In the genomic region with DNA sequence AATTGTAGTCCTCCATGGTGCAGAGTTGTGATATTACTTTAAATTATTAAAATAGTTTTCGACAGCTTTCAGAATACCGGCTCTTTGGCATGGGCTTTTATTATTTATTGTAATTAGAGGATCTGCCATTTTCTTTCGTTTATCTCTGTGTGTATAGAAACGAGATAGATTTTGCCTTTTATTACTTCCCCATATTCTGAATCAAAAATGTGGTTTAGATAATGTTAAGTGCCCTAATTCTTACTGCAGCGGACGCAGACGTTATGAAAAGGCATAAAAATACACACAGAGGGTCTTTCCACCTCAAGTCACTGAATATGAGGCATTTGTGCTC, we compare ENCODE assay signal across 8 cellular contexts. TPM values are rescaled to one million over a fixed set of nuclear protein-coding genes. Genes with fewer than 3 reads are reported as not detected.
DNase-seq lines count a peak whose midpoint lies in the region; ATAC-seq and TF ChIP-seq lines count a peak whose summit lies in the region.

No MANE protein-coding gene starts in this region.

- H3K4me2 ChIP-seq in mammary epithelial cell (ENCODE audit: insufficient read depth, low read depth, low read length): peak overlapping the region; percentile 98

- no peaks in the 10 kb centered on the region for H3K27me3 ChIP-seq in mammary epithelial cell (ENCODE audit: insufficient read depth, low read length)
- no peaks in the 10 kb centered on the region for H3K27me3 ChIP-seq in muscle layer of duodenum (ENCODE audit: low read depth, low read length)

- TF ChIP-seq CTCF in mammary epithelial cell (conservative IDR thresholded peaks at IDR 0.05 in 1 of 2, IDR thresholded peaks at IDR 0.05 in 1 of 2; ENCODE audit: extremely low read depth in 1 of 2, insufficient read depth in 1 of 2, low read depth in 1 of 2, low read length in 2 of 2): no peak

- H3K27ac Mint-ChIP-seq in stimulated activated naive CD8-positive, alpha-beta T cell treated with anti-CD3 and anti-CD28 coated beads, Interleukin-15, Interleukin-2, amounts not matched to agents 100 ng/mL and 50 ng/mL, for 24 hours: peak overlapping the region; percentile 89

- 43% methylated on average over 7 of the region's 7 CpGs for WGBS in mammary epithelial cell (ENCODE audit: low coverage, missing lambda C conversion rate)

- no peaks in the 10 kb centered on the region for H4K20me1 ChIP-seq in mammary epithelial cell (ENCODE audit: insufficient read depth, low read length)

- H3K4me3 ChIP-seq in mammary epithelial cell (replicated peaks in 1 of 3; ENCODE audit: insufficient read depth in 1 of 3, low read depth in 2 of 3, low read length in 3 of 3): peak overlapping the region; percentile 28 to 91 (median 85)
- H3K4me3 ChIP-seq in muscle layer of duodenum (ENCODE audit: low read depth in 1 of 2, low read length in 2 of 2): peak overlapping the region; percentile 77 to 78

- H3K27ac ChIP-seq in mammary epithelial cell (ENCODE audit: insufficient read depth, low read depth, low read length) (peak overlapping the region; percentile 99), muscle layer of duodenum (ENCODE audit: low read length) (peak overlapping the region; percentile 100)

- peaks cover 37% of the 10 kb centered on the region for H3K4me1 ChIP-seq in mammary epithelial cell (ENCODE audit: insufficient read depth, low read length)
- H3K4me1 ChIP-seq in muscle layer of duodenum (ENCODE audit: control insufficient read depth in 1 of 2, insufficient read depth in 2 of 2, low read length in 2 of 2): peaks cover 18 to 19% of the 10 kb centered on the region in 2 donors

- H3K4me1 Mint-ChIP-seq in stimulated activated naive CD8-positive, alpha-beta T cell treated with anti-CD3 and anti-CD28 coated beads, Interleukin-15, Interleukin-2, amounts not matched to agents 100 ng/mL and 50 ng/mL, for 24 hours (ENCODE audit: low read depth): peaks cover 47% of the 10 kb centered on the region

- in situ Hi-C loops in mammary epithelial cell (cut with MboI; ENCODE audit: low sequenced_read_pairs in 2 of 2): no loop called here

- no TSS peak for BruUV-seq in mammary epithelial cell (replicated peaks; lab: Mats Ljungman, UMichigan)

- dilution Hi-C loops in mammary epithelial cell (cut with HindIII; ENCODE audit: low sequenced_read_pairs): no loop called here

- H3K9me3 Mint-ChIP-seq in stimulated activated naive CD8-positive, alpha-beta T cell treated with anti-CD3 and anti-CD28 coated beads, Interleukin-15, Interleukin-2, amounts not matched to agents 100 ng/mL and 50 ng/mL, for 24 hours: no peaks in the 10 kb centered on the region

- no peaks in the 10 kb centered on the region for H3K27me3 Mint-ChIP-seq in stimulated activated naive CD8-positive, alpha-beta T cell treated with anti-CD3 and anti-CD28 coated beads, Interleukin-15, Interleukin-2, amounts not matched to agents 100 ng/mL and 50 ng/mL, for 24 hours

- H3K9ac ChIP-seq in mammary epithelial cell (ENCODE audit: insufficient read depth, low read length): peak overlapping the region; percentile 63

- no peak overlapping the region for H2AFZ ChIP-seq in mammary epithelial cell (ENCODE audit: low read depth, low read length)

- H3K36me3 ChIP-seq in mammary epithelial cell (ENCODE audit: insufficient read depth, low read length): no peaks in the 10 kb centered on the region
- peaks cover 0 to 4% of the 10 kb centered on the region in 2 donors for H3K36me3 ChIP-seq in muscle layer of duodenum (ENCODE audit: control insufficient read depth in 1 of 2, insufficient read depth in 2 of 2, low read length in 2 of 2)

- peaks cover 6% of the 10 kb centered on the region for H3K36me3 Mint-ChIP-seq in stimulated activated naive CD8-positive, alpha-beta T cell treated with anti-CD3 and anti-CD28 coated beads, Interleukin-15, Interleukin-2, amounts not matched to agents 100 ng/mL and 50 ng/mL, for 24 hours (ENCODE audit: low read depth)

- intact Hi-C loops in mammary epithelial cell (cut with micrococcal nuclease): no loop called here

- DNase-seq in stimulated activated naive CD8-positive, alpha-beta T cell treated with anti-CD3 and anti-CD28 coated beads, Interleukin-15, Interleukin-2, amounts not matched to agents 100 U/mL and 50 U/mL, for 24 hours: no peak
- no peak for DNase-seq in mammary epithelial cell
- DNase-seq in OCI-M1 (lab: John Stamatoyannopoulos, UW): no peak
- DNase-seq in anterior cingulate cortex (lab: John Stamatoyannopoulos, UW): no peak
- DNase-seq in dedifferentiated amniotic fluid mesenchymal stem cell (ENCODE audit: extremely low spot score): no peak
- no peak for DNase-seq in DMS53 treated with DMSO at 0.1 percent for 48 hours (lab: John Stamatoyannopoulos, UW; ENCODE audit: unreplicated experiment)

- H3K79me2 ChIP-seq in mammary epithelial cell (ENCODE audit: insufficient read depth, low read length): peaks cover 15% of the 10 kb centered on the region

- no peak for ATAC-seq in stimulated activated naive CD8-positive, alpha-beta T cell treated with anti-CD3 and anti-CD28 coated beads, Interleukin-15, Interleukin-2, amounts not matched to agents 100 U/mL and 50 U/mL, for 24 hours

- CTCF ChIA-PET in mammary epithelial cell (lab: Charles Lee; ENCODE audit: low non-redundant PET): interaction anchor here (0.6 kb wide), 1 partner anchor 126 kb away, joined by 5 read pairs; no protein-coding TSS in a partner anchor

- peak overlapping the region; percentile 92 for H3K4me3 Mint-ChIP-seq in stimulated activated naive CD8-positive, alpha-beta T cell treated with anti-CD3 and anti-CD28 coated beads, Interleukin-15, Interleukin-2, amounts not matched to agents 100 ng/mL and 50 ng/mL, for 24 hours

- H3K9me3 ChIP-seq in mammary epithelial cell (replicated peaks; ENCODE audit: insufficient read depth, low read length) (no peaks in the 10 kb centered on the region), muscle layer of duodenum (ENCODE audit: control insufficient read depth in 1 of 2, low read length in 2 of 2) (no peaks in the 10 kb centered on the region)

RNA-seq across cellular contexts. Expression of gene ARID5B, which starts 1.9 kb away (rescaled TPM):
- total RNA-seq in mammary epithelial cell: 10 to 100 TPM; 13.8 to 33.5 TPM
- 4.0 TPM for polyA plus RNA-seq in mammary epithelial cell
- 19.7 TPM for polyA minus RNA-seq in mammary epithelial cell
